In genomic region chr19:3543150-3544053, GRCh38 we compare ENCODE assay signal across 24 cellular contexts. TPM values are rescaled to one million over a fixed set of nuclear protein-coding genes. Genes with fewer than 3 reads are reported as not detected.
A peak's percentile ranks its signal among the peaks of the same experiment; 100 is the strongest.
DNase-seq lines count a peak whose midpoint lies in the region; ATAC-seq and TF ChIP-seq lines count a peak whose summit lies in the region.
"Had no signal": no experiment of that assay in that cellular context is flagged by ENCODE, and none has a peak within 500 bp of the region (broad histone marks: within the 10 kb centered on the region; RNA-seq: fewer than 3 reads in every experiment).

No MANE protein-coding gene starts in this region.

- H3K27me3 Mint-ChIP-seq in MCF 10A (ENCODE audit: insufficient read depth, unreplicated experiment) = no peaks in the 10 kb centered on the region
- no peaks in the 10 kb centered on the region for H3K27me3 Mint-ChIP-seq in CD4-positive, alpha-beta memory T cell
- H3K27me3 Mint-ChIP-seq: stimulated activated naive CD8-positive, alpha-beta T cell treated with anti-CD3 and anti-CD28 coated beads, Interleukin-15, Interleukin-2, amounts not matched to agents 100 ng/mL and 50 ng/mL, for 24 hours had no signal

- H2BK5ac ChIP-seq in neuronal stem cell (ENCODE audit: low read length) = peak overlapping the region; percentile 53

- H3K36me3 ChIP-seq in breast epithelium (no peaks in the 10 kb centered on the region), neuronal stem cell (replicated peaks in 1 of 2; ENCODE audit: control insufficient read depth in 2 of 2, insufficient read depth in 2 of 2, low read length in 2 of 2) (peaks cover 18 to 36% of the 10 kb centered on the region in 2 donors)
- H3K36me3 ChIP-seq in CD4-positive, alpha-beta memory T cell (ENCODE audit: insufficient read depth, low read length) = peaks cover 9% of the 10 kb centered on the region
- H3K36me3 ChIP-seq: uterus had no signal

- H3K27ac ChIP-seq in breast epithelium (peak overlapping the region; percentile 7 to 13), neuronal stem cell (replicated peaks; ENCODE audit: low read length) (no peak overlapping the region), temporal lobe (ENCODE audit: low read depth, low read length) (peak overlapping the region; percentile 99)
- no peak overlapping the region for H3K27ac ChIP-seq in CD4-positive, alpha-beta memory T cell (ENCODE audit: low read depth, low read length)
- H3K27ac ChIP-seq: foreskin keratinocyte, uterus had no signal

- peaks cover 11% of the 10 kb centered on the region for H3K4me1 Mint-ChIP-seq in MCF 10A (ENCODE audit: insufficient read depth, unreplicated experiment)
- peaks cover 5 to 12% (median 9%) of the 10 kb centered on the region in 4 donors for H3K4me1 Mint-ChIP-seq in CD4-positive, alpha-beta memory T cell

- no peak overlapping the region for H3K4me3 ChIP-seq in breast epithelium
- H3K4me3 ChIP-seq in neuronal stem cell (ENCODE audit: low read length in 2 of 2) = no peak overlapping the region
- no peak overlapping the region for H3K4me3 ChIP-seq in CD4-positive, alpha-beta memory T cell (ENCODE audit: low read length in 2 of 2)
- H3K4me3 ChIP-seq: mucosa of descending colon, uterus had no signal

- H3K36me3 Mint-ChIP-seq in MCF 10A (ENCODE audit: insufficient read depth, unreplicated experiment) = peaks cover 46% of the 10 kb centered on the region
- H3K36me3 Mint-ChIP-seq in CD4-positive, alpha-beta memory T cell = peaks cover 9 to 14% of the 10 kb centered on the region in 2 donors

- no peaks in the 10 kb centered on the region for H3K27me3 ChIP-seq in breast epithelium
- no peaks in the 10 kb centered on the region for H3K27me3 ChIP-seq in neuronal stem cell (ENCODE audit: control insufficient read depth in 3 of 3, insufficient read depth in 3 of 3, low read depth in 1 of 3, low read length in 3 of 3)
- no peaks in the 10 kb centered on the region for H3K27me3 ChIP-seq in CD4-positive, alpha-beta memory T cell (ENCODE audit: insufficient read depth, low read length)
- H3K27me3 ChIP-seq: foreskin keratinocyte, uterus had no signal

- no CpG with 5 or more reads among the region's 47 CpGs for WGBS in neuronal stem cell (ENCODE audit: extremely low coverage in 2 of 2, insufficient read length in 2 of 2, insufficient replicate concordance in 1 of 2), 2 donors

- H3K23ac ChIP-seq in neuronal stem cell (ENCODE audit: low read depth, low read length, poor library complexity) = no peak overlapping the region

- peak overlapping the region; percentile 43 for H4K8ac ChIP-seq in neuronal stem cell (ENCODE audit: low read depth, low read length)

- H3K27ac Mint-ChIP-seq in MCF 10A (ENCODE audit: low read depth, unreplicated experiment) = no peak overlapping the region
- H3K27ac Mint-ChIP-seq in CD4-positive, alpha-beta memory T cell = no peak overlapping the region
- H3K27ac Mint-ChIP-seq: stimulated activated naive CD8-positive, alpha-beta T cell treated with anti-CD3 and anti-CD28 coated beads, Interleukin-15, Interleukin-2, amounts not matched to agents 100 ng/mL and 50 ng/mL, for 24 hours had no signal

- peaks cover 11% of the 10 kb centered on the region for H3K79me1 ChIP-seq in neuronal stem cell (ENCODE audit: low read depth, low read length)

- H3K9ac ChIP-seq in neuronal stem cell (ENCODE audit: low read depth, low read length, poor library complexity) = no peak overlapping the region

- H2BK120ac ChIP-seq in neuronal stem cell (ENCODE audit: low read depth, low read length) = no peak overlapping the region

- no peaks in the 10 kb centered on the region for H3K9me3 Mint-ChIP-seq in MCF 10A (ENCODE audit: unreplicated experiment)
- H3K9me3 Mint-ChIP-seq in CD4-positive, alpha-beta memory T cell = no peaks in the 10 kb centered on the region

- no peak overlapping the region for H3K4me2 ChIP-seq in neuronal stem cell (ENCODE audit: insufficient read depth, low read length, poor library complexity, severe bottlenecking)

- H3K4me1 ChIP-seq in breast epithelium (no peaks in the 10 kb centered on the region), neuronal stem cell (ENCODE audit: control insufficient read depth in 2 of 2, insufficient read depth in 1 of 2, low read depth in 1 of 2, low read length in 2 of 2) (peaks cover 8 to 9% of the 10 kb centered on the region in 2 donors)
- peaks cover 7% of the 10 kb centered on the region for H3K4me1 ChIP-seq in CD4-positive, alpha-beta memory T cell (ENCODE audit: insufficient read depth, low read length)
- H3K4me1 ChIP-seq: foreskin keratinocyte, uterus had no signal

- H4K91ac ChIP-seq in neuronal stem cell (ENCODE audit: low read depth, low read length, poor library complexity) = no peak overlapping the region

- CTCF ChIA-PET in MCF 10A (lab: Yijun Ruan, JAX) = interaction anchor here (2.4 kb wide), 1 partner anchor 11 kb away, joined by 16 read pairs; no protein-coding TSS in a partner anchor
- CTCF ChIA-PET in CD4-positive, alpha-beta memory T cell (lab: Charles Lee; ENCODE audit: partially characterized antibody) = interaction anchor here (1.0 to 4.7 kb wide), 2 partner anchors 12 to 49 kb away, joined by 4 to 49 read pairs; partner anchors contain the start of gene MFSD12

- H3K18ac ChIP-seq in neuronal stem cell (ENCODE audit: low read length) = peak overlapping the region; percentile 13

- no peak overlapping the region for H3K4me3 Mint-ChIP-seq in MCF 10A (ENCODE audit: unreplicated experiment)
- no peak overlapping the region for H3K4me3 Mint-ChIP-seq in CD4-positive, alpha-beta memory T cell
- H3K4me3 Mint-ChIP-seq: stimulated activated naive CD8-positive, alpha-beta T cell treated with anti-CD3 and anti-CD28 coated beads, Interleukin-15, Interleukin-2, amounts not matched to agents 100 ng/mL and 50 ng/mL, for 24 hours had no signal

- no peak overlapping the region for H3K4ac ChIP-seq in neuronal stem cell (ENCODE audit: low read length)

- no peak overlapping the region for H2AFZ ChIP-seq in neuronal stem cell (ENCODE audit: low read length)

- no TSS peak for BruUV-seq in MCF 10A (replicated peaks; lab: Mats Ljungman, UMichigan)

- peak overlapping the region; percentile 71 for H3K14ac ChIP-seq in neuronal stem cell (ENCODE audit: low read length)

- H2BK15ac ChIP-seq in neuronal stem cell (ENCODE audit: low read length) = no peak overlapping the region

- H2AK5ac ChIP-seq in neuronal stem cell (ENCODE audit: low read depth, low read length) = peak overlapping the region; percentile 56

- peak; percentile 4 for ATAC-seq in esophagus mucosa
- no peak for ATAC-seq in GM21619 (IDR thresholded peaks at IDR 0.05; ENCODE audit: unreplicated experiment)
- ATAC-seq: foreskin keratinocyte, mucosa of descending colon had no signal

- POLR2A ChIA-PET in MCF 10A (lab: Yijun Ruan, JAX) = no interaction called here
- POLR2A ChIA-PET in CD4-positive, alpha-beta memory T cell (lab: Charles Lee; ENCODE audit: partially characterized antibody) = interaction anchor here (1.8 to 2.6 kb wide), 2 partner anchors 12 to 14 kb away, joined by 9 to 39 read pairs; partner anchors contain the start of gene MFSD12

- H2BK12ac ChIP-seq in neuronal stem cell (ENCODE audit: low read length) = peak overlapping the region; percentile 90

- TF ChIP-seq CTCF in breast epithelium (IDR thresholded peaks at IDR 0.05) (no peak), MCF 10A (IDR thresholded peaks at IDR 0.05; ENCODE audit: unreplicated experiment) (no peak)

- DNase-seq in breast epithelium (ENCODE audit: low spot score in 2 of 2) (no peak), MCF 10A (ENCODE audit: unreplicated experiment) (no peak), neuronal stem cell (ENCODE audit: low spot score) (no peak), NCI-H2107 treated with DMSO at 0.1 percent for 48 hours (lab: John Stamatoyannopoulos, UW; ENCODE audit: unreplicated experiment) (no peak)
- DNase-seq in CD4-positive, alpha-beta memory T cell = no peak
- DNase-seq: activated CD4-positive, alpha-beta T cell treated with anti-CD3 and anti-CD28 coated beads, Interleukin-2, amount 50 U/mL, for 4 hours; activated naive CD4-positive, alpha-beta T cell treated with Interleukin-2 at 50 U/mL for 16 hours; activated T-cell treated with anti-CD3 and anti-CD28 coated beads, Interleukin-2, amount 50 U/mL, for 1 hour; cortex of kidney; foreskin keratinocyte; KBM-7; MV-4-11; NCI-H1930; NCI-H524; stimulated activated CD4-positive, alpha-beta T cell treated with anti-CD3 and anti-CD28 coated beads, Interleukin-1b, Interleukin-23, amount 100 ng/mL, for 48 hours had no signal

- intact Hi-C loops in breast epithelium (cut with DNase I; ENCODE audit: low total_unique reads) = no loop called here
- intact Hi-C loops in MCF 10A (cut with micrococcal nuclease) = no loop called here
- intact Hi-C loops in CD4-positive, alpha-beta memory T cell (cut with micrococcal nuclease) = no loop called here

- no peaks in the 10 kb centered on the region for H3K9me3 ChIP-seq in breast epithelium
- no peaks in the 10 kb centered on the region for H3K9me3 ChIP-seq in neuronal stem cell (replicated peaks in 1 of 2; ENCODE audit: control insufficient read depth in 2 of 2, insufficient read depth in 1 of 2, low read depth in 1 of 2, low read length in 2 of 2)
- no peaks in the 10 kb centered on the region for H3K9me3 ChIP-seq in CD4-positive, alpha-beta memory T cell (ENCODE audit: control insufficient read depth in 1 of 2, low read length in 2 of 2)
- H3K9me3 ChIP-seq: mucosa of descending colon, uterus had no signal

- TF ChIP-seq POLR2A in breast epithelium (IDR thresholded peaks at IDR 0.05) = no peak

RNA-seq across cellular contexts. Expression of gene TEKTIP1, which starts 4.4 kb away (rescaled TPM):
- total RNA-seq in breast epithelium = 1 to 10 TPM in 1 of 3 donors, not detected in 2; 2.0 TPM
- 0.49 and 1.0 TPM in 2 replicates for total RNA-seq in MCF 10A (2022)
- 0.84 TPM for total RNA-seq in esophagus mucosa
- polyA plus RNA-seq in neuronal stem cell (2013, experiment 1 of 2) = 0.07 TPM
- polyA plus RNA-seq in neuronal stem cell (2013, experiment 2 of 2) = 0.07 TPM
- total RNA-seq in temporal lobe = not detected
- 10 to 100 TPM in 1 of 2 experiments, 1 to 10 TPM in 1; 8.1 to 10.6 TPM for total RNA-seq in CD4-positive, alpha-beta memory T cell
- under 1 TPM in 1 of 2 donors, not detected in 1; 0.55 TPM for polyA plus RNA-seq in CD4-positive, alpha-beta memory T cell
- total RNA-seq: A172, foreskin keratinocyte, H4 had no signal
- polyA plus RNA-seq: BJ, foreskin keratinocyte had no signal

RNA-seq across cellular contexts. Expression of gene MFSD12, which starts 14.0 kb away (rescaled TPM):
- total RNA-seq in breast epithelium (10 to 100 TPM; 44.5 to 50.9 (median 44.9) TPM), MCF 10A (2022) (77.5 and 79.4 TPM in 2 replicates), esophagus mucosa (25.7 TPM), temporal lobe (24.6 TPM)
- 27.9 TPM for polyA plus RNA-seq in neuronal stem cell (2013, experiment 1 of 2)
- polyA plus RNA-seq in neuronal stem cell (2013, experiment 2 of 2) = 25.3 TPM
- total RNA-seq in CD4-positive, alpha-beta memory T cell = 100 to 1,000 TPM; 128 to 136 TPM
- polyA plus RNA-seq in CD4-positive, alpha-beta memory T cell = 10 to 100 TPM; 45.5 to 54.3 TPM

RNA-seq across cellular contexts. Expression of gene HMG20B, which starts 29.3 kb away (rescaled TPM):
- total RNA-seq in breast epithelium = 100 to 1,000 TPM; 120 to 142 (median 127) TPM
- 54.7 and 64.7 TPM in 2 replicates for total RNA-seq in MCF 10A (2022)
- 36.6 TPM for total RNA-seq in esophagus mucosa
- polyA plus RNA-seq in neuronal stem cell (2013, experiment 1 of 2) = 76.9 TPM
- polyA plus RNA-seq in neuronal stem cell (2013, experiment 2 of 2) = 73.8 TPM
- total RNA-seq in temporal lobe = 9.6 TPM
- total RNA-seq in CD4-positive, alpha-beta memory T cell = 10 to 100 TPM; 48.1 to 51.6 TPM
- 10 to 100 TPM; 42.4 to 43.0 TPM for polyA plus RNA-seq in CD4-positive, alpha-beta memory T cell

RNA-seq across cellular contexts. Expression of gene FZR1, which starts 37.3 kb away (rescaled TPM):
- total RNA-seq in breast epithelium (10 to 100 TPM; 15.8 to 28.7 (median 26.5) TPM), MCF 10A (2022) (46.4 and 48.9 TPM in 2 replicates), esophagus mucosa (38.5 TPM), temporal lobe (27.5 TPM)
- 41.4 TPM for polyA plus RNA-seq in neuronal stem cell (2013, experiment 1 of 2)
- polyA plus RNA-seq in neuronal stem cell (2013, experiment 2 of 2) = 37.0 TPM
- 10 to 100 TPM; 73.3 to 73.7 TPM for total RNA-seq in CD4-positive, alpha-beta memory T cell
- 10 to 100 TPM in 1 of 2 donors, 1 to 10 TPM in 1; 7.1 to 16.0 TPM for polyA plus RNA-seq in CD4-positive, alpha-beta memory T cell

RNA-seq across cellular contexts. Expression of gene GIPC3, which starts 41.9 kb away (rescaled TPM):
- total RNA-seq in breast epithelium (under 1 TPM; 0.29 to 0.66 (median 0.64) TPM), MCF 10A (2022) (not detected in 2 replicates), esophagus mucosa (0.28 TPM), temporal lobe (0.25 TPM)
- 0.46 TPM for polyA plus RNA-seq in neuronal stem cell (2013, experiment 1 of 2)
- polyA plus RNA-seq in neuronal stem cell (2013, experiment 2 of 2) = 0.47 TPM
- under 1 TPM; 0.64 to 0.70 TPM for total RNA-seq in CD4-positive, alpha-beta memory T cell
- under 1 TPM in 1 of 2 donors, not detected in 1; 0.45 TPM for polyA plus RNA-seq in CD4-positive, alpha-beta memory T cell
- total RNA-seq: A172, foreskin keratinocyte, H4 had no signal

Comparison
In these comparisons a context has a peak if more than half of its experiments do, and no peak if none do; other contexts are left out.
1. H3K27ac ChIP-seq: peak in breast epithelium (2 of 2) and temporal lobe (single experiment); none in neuronal stem cell (single experiment) and CD4-positive, alpha-beta memory T cell (single experiment).